22 cellular contexts compared by ENCODE assay signal in genomic region chr3:116446037-116446436, GRCh38. TPM values are rescaled to one million over a fixed set of nuclear protein-coding genes. Genes with fewer than 3 reads are reported as not detected.
A peak's percentile ranks its signal among the peaks of the same experiment; 100 is the strongest.
DNase-seq lines count a peak whose midpoint lies in the region; ATAC-seq, FAIRE-seq and TF ChIP-seq lines count a peak whose summit lies in the region.
"Had no signal": no experiment of that assay in that cellular context is flagged by ENCODE, and none has a peak within 500 bp of the region (broad histone marks: within the 10 kb centered on the region; RNA-seq: fewer than 3 reads in every experiment).

No MANE protein-coding gene starts in this region.

- no peak overlapping the region for H3K27ac ChIP-seq in GM23338 (ENCODE audit: low read depth)
- H3K27ac ChIP-seq in neuronal stem cell (replicated peaks; ENCODE audit: low read length) = peak overlapping the region; percentile 80
- H3K27ac ChIP-seq: gastrocnemius medialis, uterus had no signal

- peak overlapping the region; percentile 85 for H3K4me3 Mint-ChIP-seq in GM23338
- H3K4me3 Mint-ChIP-seq in WTC11 = peak overlapping the region; percentile 91
- H3K4me3 Mint-ChIP-seq: activated CD4-positive, alpha-beta T cell treated with anti-CD3 and anti-CD28 coated beads for 36 hours; CD4-positive, alpha-beta memory T cell; immature natural killer cell; natural killer cell; stimulated activated naive CD8-positive, alpha-beta T cell treated with anti-CD3 and anti-CD28 coated beads, Interleukin-15, Interleukin-2, amounts not matched to agents 100 ng/mL and 50 ng/mL, for 24 hours; T-helper 2 cell treated with Interferon-gamma antibody and Interleukin-4, amounts not matched to agents 5 μg/mL and 100 μg/mL, for 36 hours had no signal

- H2BK5ac ChIP-seq in neuronal stem cell (ENCODE audit: low read length) = no peak overlapping the region

- no peak overlapping the region for H2BK120ac ChIP-seq in neuronal stem cell (ENCODE audit: low read depth, low read length)

- H3K27me3 Mint-ChIP-seq in GM23338 (ENCODE audit: insufficient read depth, low read depth, poor library complexity) (peaks cover 14% of the 10 kb centered on the region), WTC11 (ENCODE audit: low read depth) (peaks cover 22% of the 10 kb centered on the region)

- H4K91ac ChIP-seq in neuronal stem cell (ENCODE audit: low read depth, low read length, poor library complexity) = no peak overlapping the region

- no peak overlapping the region for H3K9ac ChIP-seq in neuronal stem cell (ENCODE audit: low read depth, low read length, poor library complexity)

- H3K4ac ChIP-seq in neuronal stem cell (ENCODE audit: low read length) = no peak overlapping the region

- H3K79me2 ChIP-seq in GM23338 (replicated peaks; ENCODE audit: insufficient read depth) = no peaks in the 10 kb centered on the region

- no peak overlapping the region for H3K27ac Mint-ChIP-seq in GM23338
- no peak overlapping the region; the same call in 1 of the 2 replicates for H3K27ac Mint-ChIP-seq in WTC11
- H3K27ac Mint-ChIP-seq: activated CD4-positive, alpha-beta T cell treated with anti-CD3 and anti-CD28 coated beads for 36 hours; CD4-positive, alpha-beta memory T cell; immature natural killer cell; natural killer cell; stimulated activated naive CD8-positive, alpha-beta T cell treated with anti-CD3 and anti-CD28 coated beads, Interleukin-15, Interleukin-2, amounts not matched to agents 100 ng/mL and 50 ng/mL, for 24 hours; T-helper 2 cell treated with Interferon-gamma antibody and Interleukin-4, amounts not matched to agents 5 μg/mL and 100 μg/mL, for 36 hours had no signal

- no peaks in the 10 kb centered on the region for H4K20me1 ChIP-seq in GM23338 (replicated peaks; ENCODE audit: insufficient read depth)

- FAIRE-seq in HTR-8/SVneo (lab: Jason Lieb, UNC) = no peak
- FAIRE-seq: colon, GM19239 had no signal

- CTCF ChIA-PET in WTC11 (lab: Charles Lee) = no interaction called here

- H3K4me1 Mint-ChIP-seq in GM23338 = peaks cover 40% of the 10 kb centered on the region
- H3K4me1 Mint-ChIP-seq in WTC11 = peaks cover 49% of the 10 kb centered on the region
- H3K4me1 Mint-ChIP-seq: activated CD4-positive, alpha-beta T cell treated with anti-CD3 and anti-CD28 coated beads for 36 hours; CD4-positive, alpha-beta memory T cell; immature natural killer cell; natural killer cell had no signal

- H3K79me1 ChIP-seq in neuronal stem cell (ENCODE audit: low read depth, low read length) = no peaks in the 10 kb centered on the region

- no peak overlapping the region for H3K23ac ChIP-seq in neuronal stem cell (ENCODE audit: low read depth, low read length, poor library complexity)

- POLR2A ChIA-PET in WTC11 (lab: Charles Lee) = no interaction called here

- ATAC-seq in GM23338 (no peak), WTC11 (no peak)
- ATAC-seq: activated CD4-positive, alpha-beta T cell treated with anti-CD3 and anti-CD28 coated beads for 36 hours; gastrocnemius medialis; natural killer cell had no signal

- H3K9me3 Mint-ChIP-seq in GM23338 = no peaks in the 10 kb centered on the region
- no peaks in the 10 kb centered on the region for H3K9me3 Mint-ChIP-seq in WTC11
- H3K9me3 Mint-ChIP-seq: T-helper 2 cell treated with Interferon-gamma antibody and Interleukin-4, amounts not matched to agents 5 μg/mL and 100 μg/mL, for 36 hours had no signal

- H3K27me3 ChIP-seq in GM23338 (ENCODE audit: insufficient read depth) (peaks cover 22% of the 10 kb centered on the region), neuronal stem cell (ENCODE audit: control insufficient read depth in 3 of 3, insufficient read depth in 3 of 3, low read depth in 1 of 3, low read length in 3 of 3) (no peaks in the 10 kb centered on the region)
- H3K27me3 ChIP-seq: uterus had no signal

- H2BK15ac ChIP-seq in neuronal stem cell (ENCODE audit: low read length) = no peak overlapping the region

- H3K9me2 ChIP-seq in GM23338 (ENCODE audit: insufficient read depth) = no peaks in the 10 kb centered on the region

- H3K36me3 ChIP-seq in GM23338 (ENCODE audit: insufficient read depth) (no peaks in the 10 kb centered on the region), neuronal stem cell (replicated peaks in 1 of 2; ENCODE audit: control insufficient read depth in 2 of 2, insufficient read depth in 2 of 2, low read length in 2 of 2) (no peaks in the 10 kb centered on the region)
- H3K36me3 ChIP-seq: gastrocnemius medialis, uterus had no signal

- no peaks in the 10 kb centered on the region for H3K9me3 ChIP-seq in neuronal stem cell (replicated peaks in 1 of 2; ENCODE audit: control insufficient read depth in 2 of 2, insufficient read depth in 1 of 2, low read depth in 1 of 2, low read length in 2 of 2)
- H3K9me3 ChIP-seq: gastrocnemius medialis, uterus had no signal

- intact Hi-C loops in head of caudate nucleus (cut with DNase I) = loop anchor here (5.0 kb wide), 1 partner anchor 304 kb away; no protein-coding TSS in a partner anchor

- no peak overlapping the region for H3K18ac ChIP-seq in neuronal stem cell (ENCODE audit: low read length)

- no peaks in the 10 kb centered on the region for H3F3A ChIP-seq in GM23338 (replicated peaks; ENCODE audit: low read depth)

- H4K8ac ChIP-seq in neuronal stem cell (ENCODE audit: low read depth, low read length) = no peak overlapping the region

- no peak overlapping the region for H2BK12ac ChIP-seq in neuronal stem cell (ENCODE audit: low read length)

- no CpG with 5 or more reads among the region's 2 CpGs for WGBS in neuronal stem cell (ENCODE audit: extremely low coverage in 2 of 2, insufficient read length in 2 of 2, insufficient replicate concordance in 1 of 2), 2 donors

- no peaks in the 10 kb centered on the region for H3K36me3 Mint-ChIP-seq in GM23338 (ENCODE audit: low read depth)
- no peaks in the 10 kb centered on the region for H3K36me3 Mint-ChIP-seq in WTC11
- H3K36me3 Mint-ChIP-seq: CD4-positive, alpha-beta memory T cell; immature natural killer cell; natural killer cell had no signal

- H3K4me1 ChIP-seq in GM23338 (ENCODE audit: insufficient read depth) (peaks cover 17% of the 10 kb centered on the region), neuronal stem cell (ENCODE audit: control insufficient read depth in 2 of 2, insufficient read depth in 1 of 2, low read depth in 1 of 2, low read length in 2 of 2) (peaks cover 6 to 16% of the 10 kb centered on the region in 2 donors)
- H3K4me1 ChIP-seq: gastrocnemius medialis, uterus had no signal

- TF ChIP-seq CTCF in GM23338 (conservative IDR thresholded peaks at IDR 0.05; ENCODE audit: low read depth in 2 of 2) = no peak
- TF ChIP-seq CTCF in WTC11 (IDR thresholded peaks at IDR 0.05) = no peak

- H2AK5ac ChIP-seq in neuronal stem cell (ENCODE audit: low read depth, low read length) = no peak overlapping the region

- no peak overlapping the region for H3K14ac ChIP-seq in neuronal stem cell (ENCODE audit: low read length)

- H3K4me2 ChIP-seq in GM23338 (peak overlapping the region; percentile 74), neuronal stem cell (ENCODE audit: insufficient read depth, low read length, poor library complexity, severe bottlenecking) (peak overlapping the region; percentile 32)

- DNase-seq in GM23338 (ENCODE audit: low spot score) = no peak
- DNase-seq in WTC11 (ENCODE audit: low spot score) = no peak
- peak in 32 of 42 donors; percentile 14 to 79 (median 43) for DNase-seq in head of caudate nucleus
- no peak for DNase-seq in neuronal stem cell (ENCODE audit: low spot score)
- DNase-seq in SKM-1 treated with dmso at 0.1 percent for 144 hours (lab: John Stamatoyannopoulos, UW; ENCODE audit: unreplicated experiment) = no peak
- DNase-seq in NCI-H146 (lab: John Stamatoyannopoulos, UW) = no peak
- DNase-seq in HTR-8/SVneo (ENCODE audit: insufficient read length, low spot score) = no peak
- DNase-seq in NCI-H526 treated with DMSO at 0.1 percent for 48 hours (lab: John Stamatoyannopoulos, UW) = no peak
- DNase-seq: activated CD4-positive, alpha-beta T cell treated with anti-CD3 and anti-CD28 coated beads for 36 hours; activated gamma-delta T cell treated with Interleukin-2 at 50 U/mL for 16 hours; CD4-positive, alpha-beta memory T cell; gastrocnemius medialis; immature natural killer cell; natural killer cell; retina had no signal

- peak overlapping the region; percentile 87 for H2AFZ ChIP-seq in GM23338
- peak overlapping the region; percentile 83 for H2AFZ ChIP-seq in neuronal stem cell (ENCODE audit: low read length)

- peak overlapping the region; percentile 76; the same call in 1 of the 2 replicates for H3K4me3 ChIP-seq in GM23338
- H3K4me3 ChIP-seq in neuronal stem cell (ENCODE audit: low read length in 2 of 2) = no peak overlapping the region
- H3K4me3 ChIP-seq: gastrocnemius medialis, lung had no signal

TF ChIP-seq in GM23338, 12 proteins besides CTCF, POLR2A, EP300 and RAD21 (continues in another document):
- TF ChIP-seq ETS1 (IDR thresholded peaks at IDR 0.05) = no peak

TF ChIP-seq in WTC11, 78 proteins besides CTCF, POLR2A, EP300 and RAD21:
- TF ChIP-seq NR1H2 (CRISPR knock-in tag; IDR thresholded peaks at IDR 0.05) (no peak), EMX1 (CRISPR knock-in tag; IDR thresholded peaks at IDR 0.05) (no peak), USF2 (CRISPR knock-in tag; IDR thresholded peaks at IDR 0.05) (no peak), TEAD4 (CRISPR knock-in tag; IDR thresholded peaks at IDR 0.05) (no peak), RORB (CRISPR knock-in tag; IDR thresholded peaks at IDR 0.05) (no peak), ZNF219 (CRISPR knock-in tag; IDR thresholded peaks at IDR 0.05; ENCODE audit: borderline replicate concordance) (no peak)

RNA-seq across cellular contexts. Expression of gene LSAMP, which starts 0.8 kb away (rescaled TPM):
- 1.6 and 2.0 TPM in 2 replicates for total RNA-seq in GM23338 (2014; rRNA removed; shearing (Covaris generic))
- 1.4 and 2.9 TPM in 2 replicates for polyA plus RNA-seq in GM23338 (2016; fragmentation: Nextera tagmentation; extraction: Ambion mirVana)
- 3.6 to 5.9 TPM (median 5.7 TPM) in 3 replicates for total RNA-seq in WTC11 (2021)
- polyA plus RNA-seq in neuronal stem cell (2013, experiment 1 of 2) = 13.2 TPM
- 13.7 TPM for polyA plus RNA-seq in neuronal stem cell (2013, experiment 2 of 2)
- total RNA-seq: activated CD4-positive, alpha-beta T cell treated with anti-CD3 and anti-CD28 coated beads for 36 hours; CD4-positive, alpha-beta memory T cell; HT-29; natural killer cell had no signal
- polyA plus RNA-seq: CD4-positive, alpha-beta memory T cell; immature natural killer cell had no signal

Comparison
In these comparisons a context has a peak if more than half of its experiments do, and no peak if none do; other contexts are left out.
1. DNase-seq: peak in head of caudate nucleus (32 of 42); none in GM23338 (single experiment), WTC11 (single experiment), neuronal stem cell (single experiment), SKM-1 treated with dmso at 0.1 percent for 144 hours (single experiment), NCI-H146 (single experiment), HTR-8/SVneo (single experiment) and NCI-H526 treated with DMSO at 0.1 percent for 48 hours (single experiment).